In genomic region chr13:99606322-99607089, GRCh38 we compare ENCODE assay signal across 1 cellular context.
A peak's percentile ranks its signal among the peaks of the same experiment; 100 is the strongest.
TF ChIP-seq lines count a peak whose summit lies in the region.

Gene CLYBL (plus strand): TSS chr13:99606690.

TF ChIP-seq in K562, 482 proteins besides CTCF, POLR2A, EP300 and RAD21 (continued from another document and continues in another):
- TF ChIP-seq HMGN3 (IDR thresholded peaks at IDR 0.05; ENCODE audit: borderline replicate concordance, extremely low read depth, insufficient read length, low read depth, low read length) (peak; percentile 30), ZNF3 (CRISPR knock-in tag; IDR thresholded peaks at IDR 0.05) (no peak), ZNF217 (CRISPR knock-in tag; IDR thresholded peaks at IDR 0.05) (no peak), ELF2 (CRISPR knock-in tag; IDR thresholded peaks at IDR 0.05) (no peak), NONO (IDR thresholded peaks at IDR 0.05; ENCODE audit: low read depth in 2 of 2, low read length in 1 of 2) (peak; percentile 73 to 87), KAT7 (CRISPR knock-in tag; IDR thresholded peaks at IDR 0.05; ENCODE audit: borderline replicate concordance) (no peak), ZBTB12 (CRISPR knock-in tag; IDR thresholded peaks at IDR 0.05) (no peak), WHSC1 (IDR thresholded peaks at IDR 0.05; ENCODE audit: low read length) (no peak), DMBX1 (CRISPR knock-in tag; IDR thresholded peaks at IDR 0.05; ENCODE audit: borderline replicate concordance) (no peak), PCBP2 (IDR thresholded peaks at IDR 0.05; ENCODE audit: low read depth, low read length, poor library complexity, severe bottlenecking) (no peak), TOE1 (IDR thresholded peaks at IDR 0.05; ENCODE audit: borderline replicate concordance) (no peak), TOE1 (CRISPR knock-in tag; IDR thresholded peaks at IDR 0.05; ENCODE audit: borderline replicate concordance, low read depth) (no peak), ILF3 (IDR thresholded peaks at IDR 0.05; ENCODE audit: borderline replicate concordance) (no peak), ZBTB11 (CRISPR knock-in tag; IDR thresholded peaks at IDR 0.05) (no peak), THRAP3 (IDR thresholded peaks at IDR 0.05; ENCODE audit: borderline replicate concordance) (no peak), ZNF282 (CRISPR knock-in tag; IDR thresholded peaks at IDR 0.05) (peak; percentile 40; the same call in 1 of the 2 replicates), SMARCC2 (IDR thresholded peaks at IDR 0.05; ENCODE audit: low read depth) (no peak), SRSF1 (IDR thresholded peaks at IDR 0.05; ENCODE audit: low read depth, low read length) (no peak), NR1H2 (CRISPR knock-in tag; IDR thresholded peaks at IDR 0.05) (no peak), ZNF764 (CRISPR knock-in tag; IDR thresholded peaks at IDR 0.05; ENCODE audit: low read depth) (no peak), STAG1 (CRISPR knock-in tag; IDR thresholded peaks at IDR 0.05; ENCODE audit: borderline replicate concordance) (no peak), ZFP91 (CRISPR knock-in tag; IDR thresholded peaks at IDR 0.05) (no peak), ZSCAN29 (IDR thresholded peaks at IDR 0.05) (no peak), ESRRB (CRISPR knock-in tag; IDR thresholded peaks at IDR 0.05; ENCODE audit: borderline replicate concordance) (no peak), NFYB (IDR thresholded peaks at IDR 0.05; ENCODE audit: extremely low read depth, insufficient read length) (no peak), MNT (conservative IDR thresholded peaks at IDR 0.05) (peak in 1 of 2 experiments; percentile 59; a peak in 2 of 4 replicates), MAFF (IDR thresholded peaks at IDR 0.05; ENCODE audit: low read length) (no peak), SP1 (CRISPR knock-in tag; IDR thresholded peaks at IDR 0.05) (0 out of 2 replicates have a peak, but pooled peaks have one; percentile 29), ZNF24 (IDR thresholded peaks at IDR 0.05) (peak; percentile 89), POLR3A (IDR thresholded peaks at IDR 0.05; ENCODE audit: borderline replicate concordance, extremely low read depth, insufficient read depth, insufficient read length) (no peak), ZBTB49 (CRISPR knock-in tag; IDR thresholded peaks at IDR 0.05; ENCODE audit: borderline replicate concordance) (no peak), ZBTB7A (IDR thresholded peaks at IDR 0.05; ENCODE audit: borderline replicate concordance, control insufficient read depth, low read depth, low read length) (0 out of 2 replicates have a peak, but pooled peaks have one; percentile 17), TAL1 (IDR thresholded peaks at IDR 0.05) (no peak), POLR2B (IDR thresholded peaks at IDR 0.05; ENCODE audit: low read depth, partially characterized antibody) (no peak), POLR2G (IDR thresholded peaks at IDR 0.05; ENCODE audit: low read depth, low read length) (peak; percentile 91), PURB (CRISPR knock-in tag; IDR thresholded peaks at IDR 0.05; ENCODE audit: low read depth) (no peak), ZEB2 (IDR thresholded peaks at IDR 0.05) (no peak), HOMEZ (CRISPR knock-in tag; IDR thresholded peaks at IDR 0.05) (no peak), HMG20B (CRISPR knock-in tag; IDR thresholded peaks at IDR 0.05) (no peak), TAF1 (IDR thresholded peaks at IDR 0.05; ENCODE audit: control insufficient read depth, extremely low read depth, insufficient read depth, low read length, severe bottlenecking) (peak; percentile 80), ZNF584 (CRISPR knock-in tag; IDR thresholded peaks at IDR 0.05; ENCODE audit: low read depth) (no peak), NEUROD1 (IDR thresholded peaks at IDR 0.05; ENCODE audit: borderline replicate concordance, low read depth, low read length, partially characterized antibody) (no peak), CBX1 (IDR thresholded peaks at IDR 0.05; ENCODE audit: low read depth) (peak; percentile 65), HEY1 (CRISPR knock-in tag; IDR thresholded peaks at IDR 0.05; ENCODE audit: borderline replicate concordance) (no peak), RAD51 (IDR thresholded peaks at IDR 0.05; ENCODE audit: borderline replicate concordance, low read depth) (no peak), DNMT1 (IDR thresholded peaks at IDR 0.05) (no peak), HDAC6 (IDR thresholded peaks at IDR 0.05; ENCODE audit: low read depth, low read length) (no peak), TEAD4 (IDR thresholded peaks at IDR 0.05; ENCODE audit: low read length) (no peak), TEAD4 (CRISPR knock-in tag; IDR thresholded peaks at IDR 0.05; ENCODE audit: borderline replicate concordance) (no peak), ZNF324 (CRISPR knock-in tag; IDR thresholded peaks at IDR 0.05) (no peak), PHTF2 (CRISPR knock-in tag; IDR thresholded peaks at IDR 0.05) (no peak), BMI1 (IDR thresholded peaks at IDR 0.05; ENCODE audit: low read length) (no peak), CTBP1 (IDR thresholded peaks at IDR 0.05; ENCODE audit: borderline replicate concordance) (peak; percentile 55; the same call in 1 of the 2 replicates), ESRRA (IDR thresholded peaks at IDR 0.05; ENCODE audit: borderline replicate concordance, low read depth) (peak; percentile 98), ZNF197 (CRISPR knock-in tag; IDR thresholded peaks at IDR 0.05; ENCODE audit: low read depth) (no peak), NRF1 (conservative IDR thresholded peaks at IDR 0.05 in 1 of 2, IDR thresholded peaks at IDR 0.05 in 1 of 2) (peak in 1 of 2 experiments; percentile 40; a peak in 2 of 4 replicates), ILK (tag; IDR thresholded peaks at IDR 0.05; ENCODE audit: borderline replicate concordance, low read depth) (no peak), ETS1 (conservative IDR thresholded peaks at IDR 0.05; ENCODE audit: control insufficient read depth, low read depth, low read length) (0 out of 2 replicates have a peak, but pooled peaks have one; percentile 32), PBX2 (CRISPR knock-in tag; IDR thresholded peaks at IDR 0.05; ENCODE audit: low read depth) (no peak), PBX2 (tag; conservative IDR thresholded peaks at IDR 0.05; ENCODE audit: low read depth) (no peak)
